ENCODE assay signal across 19 cellular contexts in genomic region chr5:571791-572190, GRCh38.
"Had no signal": no experiment of that assay in that cellular context is flagged by ENCODE, and none has a peak within 500 bp of the region (broad histone marks: within the 10 kb centered on the region; RNA-seq: fewer than 3 reads in every experiment).

No MANE protein-coding gene starts in this region.

- H3K4me1 Mint-ChIP-seq: brain, immature natural killer cell, neural crest cell had no signal

- DNase-seq: aorta; effector memory CD4-positive, alpha-beta T cell; foreskin melanocyte; immature natural killer cell; naive thymus-derived CD4-positive, alpha-beta T cell; retina; stimulated activated CD4-positive, alpha-beta T cell treated with anti-CD3 and anti-CD28 coated beads, Interleukin-2, amount 100 ng/mL, for 48 hours; stimulated activated CD8-positive, alpha-beta memory T cell treated with anti-CD3 and anti-CD28 coated beads, Interleukin-4, amount 100 ng/mL, for 48 hours; stimulated activated naive CD4-positive, alpha-beta T cell; T1000 had no signal

- H3K27ac Mint-ChIP-seq: activated naive CD4-positive, alpha-beta T cell treated with anti-CD3 and anti-CD28 coated beads, Interleukin-2, amount 50 U/mL, for 72 hours; activated T-helper 1 cell treated with anti-CD3 and anti-CD28 coated beads, Interleukin-12 subunit alpha, Interleukin-12 subunit beta, Interleukin-2, Interleukin-4 antibody, amounts not matched to agents 30 ng/mL and 10 ng/mL and 1 ng/mL, durations not matched to agents 14 hours and 24 hours and 36 hours; brain; immature natural killer cell; naive thymus-derived CD4-positive, alpha-beta T cell; T-helper 1 cell treated with Interleukin-12 subunit alpha and Interleukin-12 subunit beta and Interleukin-4 antibody, amounts not matched to agents 30 μg/mL and 1 μg/mL, for 36 hours; type B pancreatic cell had no signal

- H3K36me3 Mint-ChIP-seq: brain, type B pancreatic cell had no signal

- ATAC-seq: activated naive CD4-positive, alpha-beta T cell treated with anti-CD3 and anti-CD28 coated beads, Interleukin-2, amount 50 U/mL, for 72 hours; esophagus mucosa; left lobe of liver; naive thymus-derived CD4-positive, alpha-beta T cell had no signal

- H3K4me3 Mint-ChIP-seq: activated T-helper 1 cell treated with anti-CD3 and anti-CD28 coated beads, Interleukin-12 subunit alpha, Interleukin-12 subunit beta, Interleukin-2, Interleukin-4 antibody, amounts not matched to agents 30 ng/mL and 10 ng/mL and 1 ng/mL, durations not matched to agents 14 hours and 24 hours and 36 hours; brain; immature natural killer cell; naive thymus-derived CD4-positive, alpha-beta T cell; neural crest cell; T-helper 1 cell treated with Interleukin-12 subunit alpha and Interleukin-12 subunit beta and Interleukin-4 antibody, amounts not matched to agents 30 μg/mL and 1 μg/mL, for 36 hours; type B pancreatic cell; WTC11 had no signal
